19 cellular contexts compared by ENCODE assay signal in the genomic region with DNA sequence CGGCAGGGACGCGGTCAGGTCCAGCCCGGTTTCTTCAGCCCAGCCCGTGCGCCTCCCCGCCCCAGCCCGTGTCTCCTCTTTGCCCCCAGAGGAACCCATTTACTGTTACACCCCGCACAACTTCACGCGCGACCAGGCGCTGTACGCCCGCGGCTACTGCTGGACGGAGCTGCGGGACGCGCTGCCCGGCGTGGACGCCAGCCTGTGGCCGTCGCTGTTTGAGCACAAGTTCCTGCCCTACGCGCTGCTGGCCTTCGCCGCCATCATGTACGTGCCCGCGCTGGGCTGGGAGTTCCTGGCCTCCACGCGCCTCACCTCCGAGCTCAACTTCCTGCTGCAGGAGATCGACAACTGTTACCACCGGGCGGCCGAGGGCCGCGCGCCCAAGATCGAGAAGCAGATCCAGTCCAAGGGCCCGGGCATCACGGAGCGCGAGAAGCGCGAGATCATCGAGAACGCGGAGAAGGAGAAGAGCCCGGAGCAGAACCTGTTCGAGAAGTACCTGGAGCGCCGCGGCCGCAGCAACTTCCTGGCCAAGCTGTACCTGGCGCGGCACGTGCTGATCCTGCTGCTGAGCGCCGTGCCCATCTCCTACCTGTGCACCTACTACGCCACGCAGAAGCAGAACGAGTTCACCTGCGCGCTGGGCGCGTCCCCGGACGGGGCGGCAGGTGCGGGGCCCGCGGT. TPM values are rescaled to one million over a fixed set of nuclear protein-coding genes. Genes with fewer than 3 reads are reported as not detected.
"Had no signal": no experiment of that assay in that cellular context is flagged by ENCODE, and none has a peak within 500 bp of the region (broad histone marks: within the 10 kb centered on the region; RNA-seq: fewer than 3 reads in every experiment).

No MANE protein-coding gene starts in this region.

- H3K27me3 ChIP-seq: brain microvascular endothelial cell had no signal

- H3K4me1 Mint-ChIP-seq: endodermal cell had no signal

- H3K27me3 Mint-ChIP-seq: activated CD8-positive, alpha-beta memory T cell treated with anti-CD3 and anti-CD28 coated beads, Interleukin-2, amount 10 ng/mL, durations not matched to agents 7 days and 5 days had no signal

- H3K79me2 ChIP-seq: parathyroid adenoma had no signal

- H3K9me3 ChIP-seq: colonic mucosa, tibial nerve had no signal

- H3K4me1 ChIP-seq: colonic mucosa, foreskin keratinocyte, parathyroid adenoma, tibial nerve had no signal

- H3K36me3 ChIP-seq: brain microvascular endothelial cell, colonic mucosa, tibial nerve had no signal

- H2AFZ ChIP-seq: parathyroid adenoma had no signal

- H3K4me3 Mint-ChIP-seq: activated CD4-positive, alpha-beta memory T cell treated with anti-CD3 and anti-CD28 coated beads, Interleukin-2, amount 10 ng/mL, durations not matched to agents 7 days and 5 days; activated CD8-positive, alpha-beta memory T cell treated with anti-CD3 and anti-CD28 coated beads, Interleukin-2, amount 10 ng/mL, durations not matched to agents 7 days and 5 days; central memory CD8-positive, alpha-beta T cell; endodermal cell; memory B cell; naive thymus-derived CD4-positive, alpha-beta T cell; stimulated activated naive CD8-positive, alpha-beta T cell treated with anti-CD3 and anti-CD28 coated beads, Interleukin-15, Interleukin-2, amounts not matched to agents 100 ng/mL and 50 ng/mL, for 24 hours had no signal

- H3K36me3 Mint-ChIP-seq: activated CD8-positive, alpha-beta memory T cell treated with anti-CD3 and anti-CD28 coated beads, Interleukin-2, amount 10 ng/mL, durations not matched to agents 7 days and 5 days; memory B cell; naive thymus-derived CD4-positive, alpha-beta T cell had no signal

- H3K9ac ChIP-seq: parathyroid adenoma had no signal

- ATAC-seq: activated CD8-positive, alpha-beta memory T cell treated with anti-CD3 and anti-CD28 coated beads, Interleukin-2, amount 10 ng/mL, durations not matched to agents 7 days and 5 days; foreskin keratinocyte; naive thymus-derived CD4-positive, alpha-beta T cell had no signal

- H3K27ac ChIP-seq: brain microvascular endothelial cell, colonic mucosa, epithelial cell of prostate, foreskin keratinocyte, parathyroid adenoma, tibial nerve had no signal

- H3K27ac Mint-ChIP-seq: activated CD4-positive, alpha-beta memory T cell treated with anti-CD3 and anti-CD28 coated beads, Interleukin-2, amount 10 ng/mL, durations not matched to agents 7 days and 5 days; activated CD8-positive, alpha-beta memory T cell treated with anti-CD3 and anti-CD28 coated beads, Interleukin-2, amount 10 ng/mL, durations not matched to agents 7 days and 5 days; activated T-helper 2 cell treated with anti-CD3 and anti-CD28 coated beads, Interferon-gamma antibody, Interleukin-2, Interleukin-4, amounts not matched to agents 10 μg/mL and 5 μg/mL and 100 μg/mL, durations not matched to agents 14 hours and 24 hours and 36 hours; endodermal cell; memory B cell; naive thymus-derived CD4-positive, alpha-beta T cell; stimulated activated naive CD8-positive, alpha-beta T cell treated with anti-CD3 and anti-CD28 coated beads, Interleukin-15, Interleukin-2, amounts not matched to agents 100 ng/mL and 50 ng/mL, for 24 hours had no signal

- H3K9me3 Mint-ChIP-seq: activated CD4-positive, alpha-beta memory T cell treated with anti-CD3 and anti-CD28 coated beads, Interleukin-2, amount 10 ng/mL, durations not matched to agents 7 days and 5 days; activated T-helper 2 cell treated with anti-CD3 and anti-CD28 coated beads, Interferon-gamma antibody, Interleukin-2, Interleukin-4, amounts not matched to agents 10 μg/mL and 5 μg/mL and 100 μg/mL, durations not matched to agents 14 hours and 24 hours and 36 hours; central memory CD8-positive, alpha-beta T cell; endodermal cell; memory B cell; stimulated activated naive CD8-positive, alpha-beta T cell treated with anti-CD3 and anti-CD28 coated beads, Interleukin-15, Interleukin-2, amounts not matched to agents 100 ng/mL and 50 ng/mL, for 24 hours had no signal

- DNase-seq: activated CD4-positive, alpha-beta memory T cell treated with anti-CD3 and anti-CD28 coated beads, Interleukin-2, amount 10 ng/mL, durations not matched to agents 7 days and 5 days; activated CD4-positive, alpha-beta T cell treated with anti-CD3 and anti-CD28 coated beads for 4 hours; activated CD8-positive, alpha-beta memory T cell treated with anti-CD3 and anti-CD28 coated beads, Interleukin-2, amount 10 ng/mL, durations not matched to agents 7 days and 5 days; activated naive CD4-positive, alpha-beta T cell treated with Interleukin-2 at 50 U/mL for 16 hours; brain microvascular endothelial cell; colonic mucosa; endodermal cell; foreskin keratinocyte; hippocampal formation; islet precursor cell; naive thymus-derived CD4-positive, alpha-beta T cell; stimulated activated CD4-positive, alpha-beta T cell treated with anti-CD3 and anti-CD28 coated beads, Interleukin-2, amount 100 ng/mL, for 24 hours had no signal

- H3K4me3 ChIP-seq: colonic mucosa, tibial nerve had no signal

RNA-seq across cellular contexts. Expression of a gene that starts 6.5 kb away (rescaled TPM):
- total RNA-seq: colonic mucosa had no signal
- polyA plus RNA-seq: naive thymus-derived CD4-positive, alpha-beta T cell had no signal
